ENCODE assay signal across 8 cellular contexts in genomic region chr1:85274969-85275453, GRCh38. TPM values are rescaled to one million over a fixed set of nuclear protein-coding genes. Genes with fewer than 3 reads are reported as not detected.
DNase-seq lines count a peak whose midpoint lies in the region; ATAC-seq, FAIRE-seq and TF ChIP-seq lines count a peak whose summit lies in the region.

No MANE protein-coding gene starts in this region.

- DNase-seq in Daoy (ENCODE audit: low read depth) (peak; percentile 92), MG63 (no peak), GM12878 (ENCODE audit: low read depth, low spot score) (no peak), lower lobe of right lung (no peak), caudate nucleus (lab: John Stamatoyannopoulos, UW) (no peak), omental fat pad (ENCODE audit: low spot score) (no peak), D721Med (ENCODE audit: insufficient read length, low spot score) (no peak), mucosa of gallbladder (ENCODE audit: low spot score) (no peak)

- no peaks in the 10 kb centered on the region for H3K27me3 ChIP-seq in MG63
- no peaks in the 10 kb centered on the region for H3K27me3 ChIP-seq in GM12878 (replicated peaks in 1 of 2; ENCODE audit: control insufficient read depth in 2 of 2, insufficient read depth in 2 of 2, low read length in 1 of 2)
- H3K27me3 ChIP-seq in lower lobe of right lung (ENCODE audit: low read depth), result no peaks in the 10 kb centered on the region

- peak overlapping the region; percentile 90 for H3K9ac ChIP-seq in GM12878 (ENCODE audit: control insufficient read depth, insufficient read depth, low read length)

- 58% methylated on average over 1 of the region's 1 CpG for WGBS in GM12878 (ENCODE audit: insufficient coverage, insufficient replicate concordance, low lambda C conversion rate, missing lambda C conversion rate)

- TSS peak; percentile 56 for BruUV-seq in GM12878 (replicated peaks; lab: Mats Ljungman, UMichigan)

- H3K4me1 ChIP-seq in GM12878 (ENCODE audit: control insufficient read depth, insufficient read depth, low read length) (peaks cover 4% of the 10 kb centered on the region), lower lobe of right lung (peaks cover 74% of the 10 kb centered on the region)

- H3K27ac ChIP-seq in GM12878 (ENCODE audit: control insufficient read depth, insufficient read depth), result peak overlapping the region; percentile 94
- H3K27ac ChIP-seq in lower lobe of right lung, result peak overlapping the region; percentile 99
- no peak overlapping the region for H3K27ac ChIP-seq in caudate nucleus (ENCODE audit: low read depth, low read length)

- peaks cover 63% of the 10 kb centered on the region for H3K79me2 ChIP-seq in GM12878 (ENCODE audit: control insufficient read depth, insufficient read depth, low read length)

- no peak for TF ChIP-seq RAD21 in GM12878 (IDR thresholded peaks at IDR 0.05; ENCODE audit: insufficient read depth, low read depth, low read length)

- TF ChIP-seq EP300 in GM12878 (IDR thresholded peaks at IDR 0.05; ENCODE audit: borderline replicate concordance in 1 of 2, control insufficient read depth in 1 of 2, low read depth in 2 of 2, low read length in 2 of 2), result no peak

- H4K20me1 ChIP-seq in GM12878 (ENCODE audit: control insufficient read depth, insufficient read depth), result no peaks in the 10 kb centered on the region

- POLR2A ChIA-PET in GM12878 (lab: Charles Lee), result interaction anchor here (1.7 to 7.1 kb wide), 3 partner anchors 14 to 702 kb away, joined by 8 to 61 read pairs (median 11); partner anchors contain the start of genes C1orf52 and CTBS

- H2AFZ ChIP-seq in GM12878 (ENCODE audit: control insufficient read depth, low read depth, low read length), result no peak overlapping the region

- CTCF ChIA-PET in GM12878 (lab: Yijun Ruan, JAX), result interaction anchor here (1.2 to 10.6 kb wide), 5 partner anchors 15 to 503 kb away, joined by 3 to 229 read pairs (median 9); partner anchors contain the start of gene C1orf52

- SMC1A ChIA-PET in GM12878 (lab: Charles Lee; ENCODE audit: uncharacterized antibody, unreplicated experiment), result interaction anchor here (0.6 to 11.2 kb wide), 9 partner anchors 8 to 518 kb away, joined by 3 to 110 read pairs (median 3); partner anchors contain the start of gene C1orf52

- H3K4me2 ChIP-seq in GM12878 (ENCODE audit: control insufficient read depth, insufficient read depth), result peak overlapping the region; percentile 66

- peaks cover 48% of the 10 kb centered on the region for H3K36me3 ChIP-seq in MG63
- 0 out of 4 replicates have a peak, but pooled peaks cover 0 to 10% of the 10 kb centered on the region in 2 experiments for H3K36me3 ChIP-seq in GM12878 (ENCODE audit: control insufficient read depth in 2 of 2, insufficient read depth in 2 of 2, low read length in 1 of 2)
- H3K36me3 ChIP-seq in lower lobe of right lung, result peaks cover 20% of the 10 kb centered on the region

- TF ChIP-seq CTCF in GM12878 (IDR thresholded peaks at IDR 0.05 in 2 of 3, conservative IDR thresholded peaks at IDR 0.05 in 1 of 3; ENCODE audit: control insufficient read depth in 2 of 3, extremely low read depth in 1 of 3, insufficient read depth in 1 of 3, low read depth in 3 of 3, low read length in 3 of 3) (no peak), lower lobe of right lung (IDR thresholded peaks at IDR 0.05) (no peak), omental fat pad (IDR thresholded peaks at IDR 0.05) (no peak), D721Med (IDR thresholded peaks at IDR 0.05; ENCODE audit: insufficient read depth, missing control alignments) (no peak)

- peak overlapping the region; percentile 94 for H3K4me3 ChIP-seq in MG63
- peak overlapping the region; percentile 87 for H3K4me3 ChIP-seq in GM12878
- H3K4me3 ChIP-seq in lower lobe of right lung, result peak overlapping the region; percentile 88

- RAD21 ChIA-PET in GM12878 (lab: Charles Lee; ENCODE audit: unreplicated experiment), result interaction anchor here (2.7 to 4.1 kb wide), 2 partner anchors 16 to 330 kb away, joined by 20 to 30 read pairs; partner anchors contain the start of gene C1orf52

- H3K9me3 ChIP-seq in MG63 (no peaks in the 10 kb centered on the region), GM12878 (replicated peaks; ENCODE audit: control insufficient read depth, insufficient read depth, low read length) (no peaks in the 10 kb centered on the region), lower lobe of right lung (no peaks in the 10 kb centered on the region)

- intact Hi-C loops in GM12878 (cut with micrococcal nuclease; ENCODE audit: unreplicated experiment), result no loop called here
- intact Hi-C loops in lower lobe of right lung (cut with DNase I), result no loop called here

- TF ChIP-seq POLR2A in GM12878 (IDR thresholded peaks at IDR 0.05; ENCODE audit: low read depth, low read length), result no peak

- no peak for FAIRE-seq in GM12878 (lab: Jason Lieb, UNC)
- no peak for FAIRE-seq in D721Med (lab: Jason Lieb, UNC)

- ATAC-seq in GM12878 (no peak), lower lobe of right lung (peak in 1 of 2 donors; percentile 18), omental fat pad (ENCODE audit: low FRiP score) (no peak)

- in situ Hi-C loops in GM12878 (cut with MboI), result loop anchor here (10.0 kb wide), 1 partner anchor 700 kb away; the partner anchor contains the start of gene CTBS

TF ChIP-seq in GM12878, 131 proteins besides CTCF, POLR2A, EP300 and RAD21 (continues in another document):
- peak; percentile 84 for TF ChIP-seq SPI1 (IDR thresholded peaks at IDR 0.05; ENCODE audit: borderline replicate concordance, insufficient read depth, low read depth, low read length)
- peak; percentile 45 to 59; a peak in 2 of 4 replicates for TF ChIP-seq IKZF2 (IDR thresholded peaks at IDR 0.05)
- no peak for TF ChIP-seq CHD2 (IDR thresholded peaks at IDR 0.05; ENCODE audit: borderline replicate concordance, low read depth, low read length)
- TF ChIP-seq KAT2A (conservative IDR thresholded peaks at IDR 0.05; ENCODE audit: control insufficient read depth, low read depth, low read length), result no peak
- TF ChIP-seq RUNX3 (IDR thresholded peaks at IDR 0.05; ENCODE audit: low read length), result no peak
- peak; percentile 54 for TF ChIP-seq IKZF1 (conservative IDR thresholded peaks at IDR 0.05)

RNA-seq across cellular contexts. Expression of gene BCL10, which starts 1.4 kb away (rescaled TPM):
- 50.7 and 73.2 TPM in 2 replicates for total RNA-seq in Daoy (2014; rRNA removed; shearing (Covaris generic))
- total RNA-seq in MG63 (2014; rRNA removed; shearing (Covaris generic); ENCODE audit: low replicate concordance), result 11.3 and 24.9 TPM in 2 replicates
- total RNA-seq in GM12878 (2013; cell fraction: nucleolus; rRNA removed), result 45.2 and 45.4 TPM in 2 replicates
- total RNA-seq in GM12878 (2014; rRNA removed) (20.0 and 22.6 TPM in 2 replicates), GM12878 (2014; rRNA removed; fragmentation: Illumina TruSeq; extraction: Trizol) (21.7 and 23.7 TPM in 2 replicates), GM12878 (2021) (25.3 and 28.1 TPM in 2 replicates), lower lobe of right lung (27.4 TPM), omental fat pad (10 to 100 TPM; 13.9 to 21.6 (median 18.0) TPM), mucosa of gallbladder (28.9 TPM)
- 8.6 TPM for polyA plus RNA-seq in GM12878 (2011; ENCODE audit: low read depth)
- polyA plus RNA-seq in GM12878 (2011; rRNA removed) (17.8 and 22.3 TPM in 2 replicates), GM12878 (2014; fragmentation: Illumina TruSeq; extraction: Trizol) (18.3 and 21.1 TPM in 2 replicates), GM12878 (2014; fragmentation: Nextera tagmentation; extraction: Ambion mirVana) (10 to 100 TPM; 16.7 to 19.0 TPM), GM12878 (2014; rRNA removed) (10.6 and 11.8 TPM in 2 replicates), GM12878 (2016; fragmentation: Nextera tagmentation; extraction: Ambion mirVana) (10 to 100 TPM; 26.8 to 35.2 TPM)
- polyA plus RNA-seq in GM12878 (2011; cell fraction: cytosol; rRNA removed), result 9.8 and 10.1 TPM in 2 replicates
- 8.8 TPM in 2 replicates for polyA plus RNA-seq in GM12878 (2011; cell fraction: nucleus; rRNA removed)
- 11.7 and 16.2 TPM in 2 replicates for polyA plus RNA-seq in GM12878 (2012)
- polyA minus RNA-seq in GM12878 (2011; rRNA and poly(A)+ RNA removed), result 28.8 and 29.7 TPM in 2 replicates
- polyA minus RNA-seq in GM12878 (2011; cell fraction: cytosol; rRNA and poly(A)+ RNA removed), result 12.2 and 12.8 TPM in 2 replicates
- 46.5 and 60.1 TPM in 2 replicates for polyA minus RNA-seq in GM12878 (2011; cell fraction: nucleus; rRNA and poly(A)+ RNA removed)

RNA-seq across cellular contexts. Expression of gene C1orf52, which starts 15.5 kb away (rescaled TPM):
- 55.1 and 62.1 TPM in 2 replicates for total RNA-seq in Daoy (2014; rRNA removed; shearing (Covaris generic))
- total RNA-seq in MG63 (2014; rRNA removed; shearing (Covaris generic); ENCODE audit: low replicate concordance), result 16.4 and 19.8 TPM in 2 replicates
- total RNA-seq in GM12878 (2013; cell fraction: nucleolus; rRNA removed), result 27.3 and 46.0 TPM in 2 replicates
- total RNA-seq in GM12878 (2014; rRNA removed) (20.4 and 26.8 TPM in 2 replicates), GM12878 (2014; rRNA removed; fragmentation: Illumina TruSeq; extraction: Trizol) (16.4 and 16.6 TPM in 2 replicates), GM12878 (2021) (13.8 and 16.8 TPM in 2 replicates), lower lobe of right lung (23.4 TPM), omental fat pad (10 to 100 TPM; 12.0 to 15.8 (median 12.8) TPM), mucosa of gallbladder (18.6 TPM)
- polyA plus RNA-seq in GM12878 (2011; ENCODE audit: low read depth), result 8.3 TPM
- polyA plus RNA-seq in GM12878 (2011; rRNA removed) (22.9 and 34.8 TPM in 2 replicates), GM12878 (2014; fragmentation: Illumina TruSeq; extraction: Trizol) (12.8 and 15.1 TPM in 2 replicates), GM12878 (2014; fragmentation: Nextera tagmentation; extraction: Ambion mirVana) (10 to 100 TPM in 1 of 2 experiments, 1 to 10 TPM in 1; 9.4 to 17.1 TPM), GM12878 (2014; rRNA removed) (18.1 and 27.3 TPM in 2 replicates), GM12878 (2016; fragmentation: Nextera tagmentation; extraction: Ambion mirVana) (10 to 100 TPM; 37.6 to 39.5 TPM)
- polyA plus RNA-seq in GM12878 (2011; cell fraction: cytosol; rRNA removed), result 15.5 and 23.5 TPM in 2 replicates
- 29.2 and 30.7 TPM in 2 replicates for polyA plus RNA-seq in GM12878 (2011; cell fraction: nucleus; rRNA removed)
- polyA plus RNA-seq in GM12878 (2012), result 18.7 and 19.6 TPM in 2 replicates
- polyA minus RNA-seq in GM12878 (2011; rRNA and poly(A)+ RNA removed), result 6.2 and 15.9 TPM in 2 replicates
- 5.6 and 14.2 TPM in 2 replicates for polyA minus RNA-seq in GM12878 (2011; cell fraction: cytosol; rRNA and poly(A)+ RNA removed)
- 10.6 and 15.5 TPM in 2 replicates for polyA minus RNA-seq in GM12878 (2011; cell fraction: nucleus; rRNA and poly(A)+ RNA removed)
